In the genomic region with DNA sequence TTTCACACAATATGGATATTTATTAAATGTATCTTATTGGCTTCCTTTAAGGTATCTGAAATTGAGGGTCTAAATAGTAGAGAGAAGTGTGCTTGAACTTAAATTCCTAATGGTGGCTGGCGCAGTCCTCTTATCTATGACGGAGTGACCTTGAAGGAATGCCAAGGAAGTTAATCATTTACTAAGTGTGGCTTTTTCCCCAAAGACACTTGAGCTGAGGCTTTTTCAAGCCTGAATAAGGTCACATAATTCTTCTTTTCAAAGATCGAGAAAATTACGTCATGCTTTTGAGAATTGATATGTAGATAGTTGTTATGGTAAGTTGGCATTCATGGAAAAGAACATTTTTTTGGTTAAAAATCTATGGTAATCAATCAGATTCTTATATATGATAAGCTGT, we compare ENCODE assay signal across 28 cellular contexts. TPM values are rescaled to one million over a fixed set of nuclear protein-coding genes. Genes with fewer than 3 reads are reported as not detected.
DNase-seq lines count a peak whose midpoint lies in the region; ATAC-seq and TF ChIP-seq lines count a peak whose summit lies in the region.
"Had no signal": no experiment of that assay in that cellular context is flagged by ENCODE, and none has a peak within 500 bp of the region (broad histone marks: within the 10 kb centered on the region; RNA-seq: fewer than 3 reads in every experiment).

No MANE protein-coding gene starts in this region.

- H2AFZ ChIP-seq in PC-3 (ENCODE audit: low read length) = no peak overlapping the region

- no TSS peak for BruUV-seq in PC-3 (replicated peaks; lab: Mats Ljungman, UMichigan)

- H3K27me3 ChIP-seq in left lung (peaks cover 0 to 5% of the 10 kb centered on the region in 2 donors), PC-3 (ENCODE audit: low read length) (no peaks in the 10 kb centered on the region)
- H3K27me3 ChIP-seq: esophagus squamous epithelium, ovary had no signal

- CTCF ChIA-PET in PC-3 (lab: Charles Lee) = interaction anchor here (0.5 to 1.0 kb wide), 2 partner anchors 8 to 508 kb away, joined by 3 read pairs; no protein-coding TSS in a partner anchor

- peak; percentile 51 for DNase-seq in LoVo (ENCODE audit: low spot score)
- peak; percentile 11 for DNase-seq in fibroblast of the aortic adventitia (ENCODE audit: low read depth)
- no peak for DNase-seq in left lung
- DNase-seq in C1 segment of cervical spinal cord (lab: John Stamatoyannopoulos, UW) = no peak
- DNase-seq in NCI-H2227 (lab: John Stamatoyannopoulos, UW; ENCODE audit: unreplicated experiment) = no peak
- DNase-seq in PC-3 = no peak
- DNase-seq in NCI-H187 treated with DMSO at 0.1 percent for 48 hours (lab: John Stamatoyannopoulos, UW) = no peak
- DNase-seq: activated CD4-positive, alpha-beta T cell treated with anti-CD3 and anti-CD28 coated beads for 48 hours; activated naive CD4-positive, alpha-beta T cell; activated T-cell treated with anti-CD3 and anti-CD28 coated beads, Interleukin-2, amount 50 U/mL, for 4 hours; AML-193; DND-41; endodermal cell; esophagus squamous epithelium; H9; left ventricle myocardium inferior; NCI-H1105; NCI-H2081; NCI-H345; NCI-H774; nephron progenitor cell; ovary; right cardiac atrium; stimulated activated naive CD8-positive, alpha-beta T cell treated with anti-CD3 and anti-CD28 coated beads, Interleukin-15, Interleukin-2, amounts not matched to agents 100 U/mL and 50 U/mL, for 24 hours had no signal

- no peak overlapping the region for H3K4me2 ChIP-seq in PC-3 (ENCODE audit: low read length)

- no peaks in the 10 kb centered on the region for H3F3A ChIP-seq in PC-3 (ENCODE audit: low read length, unreplicated experiment)

- H3K4me1 ChIP-seq in left lung = no peaks in the 10 kb centered on the region
- H3K4me1 ChIP-seq in PC-3 (ENCODE audit: insufficient read depth, low read length) = no peaks in the 10 kb centered on the region
- H3K4me1 ChIP-seq: adrenal gland, breast epithelium, esophagus squamous epithelium, left ventricle myocardium inferior had no signal

- H3K27ac ChIP-seq in left lung = no peak overlapping the region
- H3K27ac ChIP-seq in PC-3 (ENCODE audit: low read length) = no peak overlapping the region
- H3K27ac ChIP-seq: adrenal gland, breast epithelium, coronary artery, esophagus squamous epithelium, left ventricle myocardium inferior, ovary had no signal

- H3K9me3 ChIP-seq in left lung (no peaks in the 10 kb centered on the region), PC-3 (ENCODE audit: low read length) (no peaks in the 10 kb centered on the region)
- H3K9me3 ChIP-seq: adrenal gland, breast epithelium, esophagus squamous epithelium, left ventricle myocardium inferior, ovary had no signal

- ATAC-seq in left lung = peak; percentile 56
- ATAC-seq in PC-3 = no peak
- ATAC-seq: activated T-cell treated with anti-CD3 and anti-CD28 coated beads, Interleukin-2, amount 50 U/mL, for 4 hours; right cardiac atrium; Right ventricle myocardium inferior; stimulated activated naive CD8-positive, alpha-beta T cell treated with anti-CD3 and anti-CD28 coated beads, Interleukin-15, Interleukin-2, amounts not matched to agents 100 U/mL and 50 U/mL, for 24 hours had no signal

- H3K36me3 ChIP-seq in left lung = no peaks in the 10 kb centered on the region
- H3K36me3 ChIP-seq in PC-3 (ENCODE audit: low read depth, low read length) = no peaks in the 10 kb centered on the region
- H3K36me3 ChIP-seq: adrenal gland, breast epithelium, esophagus squamous epithelium, left ventricle myocardium inferior, ovary had no signal

- H4K20me1 ChIP-seq in PC-3 (ENCODE audit: low read length) = no peaks in the 10 kb centered on the region

- no peaks in the 10 kb centered on the region for H3K9me2 ChIP-seq in PC-3 (replicated peaks; ENCODE audit: low read length)

- POLR2A ChIA-PET in PC-3 (lab: Charles Lee; ENCODE audit: unreplicated experiment) = no interaction called here

- TF ChIP-seq CTCF in fibroblast of the aortic adventitia (IDR thresholded peaks at IDR 0.05; ENCODE audit: insufficient read depth, low read length) (no peak), left lung (IDR thresholded peaks at IDR 0.05) (no peak), PC-3 (conservative IDR thresholded peaks at IDR 0.05; ENCODE audit: low read depth, low read length) (no peak)

- no peaks in the 10 kb centered on the region for H3K79me2 ChIP-seq in PC-3 (ENCODE audit: low read length)

- intact Hi-C loops in left lung (cut with DNase I) (no loop called here), PC-3 (cut with micrococcal nuclease) (no loop called here)

- no peak overlapping the region for H3K4me3 ChIP-seq in fibroblast of the aortic adventitia (ENCODE audit: low read depth, low read length)
- no peak overlapping the region for H3K4me3 ChIP-seq in left lung
- no peak overlapping the region for H3K4me3 ChIP-seq in PC-3 (ENCODE audit: low read length)
- H3K4me3 ChIP-seq: adrenal gland, breast epithelium, coronary artery, esophagus squamous epithelium, left ventricle myocardium inferior, ovary had no signal

- H3K9ac ChIP-seq in PC-3 (ENCODE audit: low read length) = no peak overlapping the region

RNA-seq across cellular contexts. Expression of a gene that starts 11.7 kb away (rescaled TPM):
- total RNA-seq in fibroblast of the aortic adventitia (ENCODE audit: low replicate concordance) (7.9 and 37.7 TPM in 2 replicates), left lung (10 to 100 TPM; 29.2 to 29.9 TPM), PC-3 (2014; rRNA removed) (63.1 and 73.9 TPM in 2 replicates)

Comparison
In these comparisons a context has a peak if more than half of its experiments do, and no peak if none do; other contexts are left out.
1. DNase-seq: peak in LoVo (single experiment) and fibroblast of the aortic adventitia (single experiment); none in left lung (0 of 2), C1 segment of cervical spinal cord (0 of 14), NCI-H2227 (single experiment), PC-3 (single experiment) and NCI-H187 treated with DMSO at 0.1 percent for 48 hours (single experiment).